Comparison of ENCODE assay signal across 8 cellular contexts in the genomic region with DNA sequence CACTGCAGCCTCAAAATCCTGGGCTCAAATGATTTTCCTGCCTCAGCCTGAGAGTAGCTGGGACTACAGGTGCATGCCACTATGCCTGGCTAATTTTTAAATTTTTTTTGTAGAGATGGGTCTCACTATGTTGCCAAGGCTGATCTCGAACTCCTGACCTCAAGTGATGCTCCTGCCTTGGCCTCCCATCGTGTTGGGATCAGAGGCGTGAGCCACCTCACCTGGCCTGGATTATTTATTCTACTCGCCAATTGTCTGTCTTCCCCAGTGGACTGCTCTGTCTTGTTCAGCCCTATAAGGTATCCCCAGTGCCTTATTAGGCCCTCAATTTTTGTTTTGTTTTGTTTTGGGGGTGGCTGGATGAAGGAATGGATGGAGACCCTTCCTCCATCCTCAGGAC. TPM values are rescaled to one million over a fixed set of nuclear protein-coding genes. Genes with fewer than 3 reads are reported as not detected.
A peak's percentile ranks its signal among the peaks of the same experiment; 100 is the strongest.
DNase-seq lines count a peak whose midpoint lies in the region; ATAC-seq and TF ChIP-seq lines count a peak whose summit lies in the region.

No MANE protein-coding gene starts in this region.

- intact Hi-C loops in activated CD4-positive, alpha-beta T cell treated with anti-CD3 and anti-CD28 coated beads, Interleukin-2, amount 10 ng/mL, durations not matched to agents 24 days and 14 days (cut with micrococcal nuclease): no loop called here
- intact Hi-C loops in stomach (cut with DNase I; ENCODE audit: low total_unique reads): no loop called here

- H3K9me3 Mint-ChIP-seq in activated CD4-positive, alpha-beta T cell treated with anti-CD3 and anti-CD28 coated beads, Interleukin-2, amount 10 ng/mL, durations not matched to agents 24 days and 14 days: no peaks in the 10 kb centered on the region
- no peaks in the 10 kb centered on the region for H3K9me3 Mint-ChIP-seq in activated T-helper 17 cell treated with anti-CD3 and anti-CD28 coated beads, Interleukin-2, amount 50 U/mL, for 72 hours

- ATAC-seq in activated T-helper 17 cell treated with anti-CD3 and anti-CD28 coated beads, Interleukin-2, amount 50 U/mL, for 72 hours (replicated peaks): no peak
- ATAC-seq in GM21619 (IDR thresholded peaks at IDR 0.05; ENCODE audit: unreplicated experiment): no peak
- ATAC-seq in GM18498 (IDR thresholded peaks at IDR 0.05; ENCODE audit: unreplicated experiment): no peak

- H3K4me3 Mint-ChIP-seq in activated CD4-positive, alpha-beta T cell treated with anti-CD3 and anti-CD28 coated beads, Interleukin-2, amount 10 ng/mL, durations not matched to agents 24 days and 14 days: peak overlapping the region; percentile 77
- H3K4me3 Mint-ChIP-seq in activated T-helper 17 cell treated with anti-CD3 and anti-CD28 coated beads, Interleukin-2, amount 50 U/mL, for 72 hours: peak overlapping the region; percentile 53

- peaks cover 29% of the 10 kb centered on the region for H3K4me1 Mint-ChIP-seq in activated CD4-positive, alpha-beta T cell treated with anti-CD3 and anti-CD28 coated beads, Interleukin-2, amount 10 ng/mL, durations not matched to agents 24 days and 14 days
- peaks cover 10% of the 10 kb centered on the region for H3K4me1 Mint-ChIP-seq in activated T-helper 17 cell treated with anti-CD3 and anti-CD28 coated beads, Interleukin-2, amount 50 U/mL, for 72 hours

- no peaks in the 10 kb centered on the region for H3K9me3 ChIP-seq in stomach

- TF ChIP-seq EP300 in stomach (IDR thresholded peaks at IDR 0.05): no peak

- no peaks in the 10 kb centered on the region for H3K27me3 ChIP-seq in stomach

- 82 to 88% (median 86%) methylated on average over 4 of the region's 4 CpGs for WGBS in stomach, 5 donors

- peaks cover 8% of the 10 kb centered on the region for H3K36me3 Mint-ChIP-seq in activated CD4-positive, alpha-beta T cell treated with anti-CD3 and anti-CD28 coated beads, Interleukin-2, amount 10 ng/mL, durations not matched to agents 24 days and 14 days (ENCODE audit: low read depth)
- peaks cover 10% of the 10 kb centered on the region for H3K36me3 Mint-ChIP-seq in activated T-helper 17 cell treated with anti-CD3 and anti-CD28 coated beads, Interleukin-2, amount 50 U/mL, for 72 hours (ENCODE audit: low read depth)

- peak overlapping the region; percentile 3 to 87 (median 23) for H3K27ac ChIP-seq in stomach

- H3K27ac Mint-ChIP-seq in activated CD4-positive, alpha-beta T cell treated with anti-CD3 and anti-CD28 coated beads, Interleukin-2, amount 10 ng/mL, durations not matched to agents 24 days and 14 days: peak overlapping the region; percentile 66
- H3K27ac Mint-ChIP-seq in activated T-helper 17 cell treated with anti-CD3 and anti-CD28 coated beads, Interleukin-2, amount 50 U/mL, for 72 hours: peak overlapping the region; percentile 2

- no peak for DNase-seq in activated CD4-positive, alpha-beta T cell treated with anti-CD3 and anti-CD28 coated beads, Interleukin-2, amount 10 ng/mL, durations not matched to agents 24 days and 14 days
- no peak for DNase-seq in activated CD4-positive, alpha-beta T cell treated with anti-CD3 and anti-CD28 coated beads, Interleukin-2, amount 50 U/mL, for 4 hours
- DNase-seq in medulla oblongata (ENCODE audit: extremely low spot score): peak; percentile 20
- DNase-seq in stomach: no peak
- no peak for DNase-seq in activated CD4-positive, CD25-positive, alpha-beta regulatory T cell treated with anti-CD3 and anti-CD28 coated beads, Interleukin-2, amount 50 U/mL, for 72 hours

- no peak overlapping the region for H3K4me3 ChIP-seq in stomach

- H3K36me3 ChIP-seq in stomach: peaks cover 0 to 9% (median 6%) of the 10 kb centered on the region in 4 donors

- no peak for TF ChIP-seq CTCF in stomach (IDR thresholded peaks at IDR 0.05)

- peaks cover 2% of the 10 kb centered on the region for H3K27me3 Mint-ChIP-seq in activated CD4-positive, alpha-beta T cell treated with anti-CD3 and anti-CD28 coated beads, Interleukin-2, amount 10 ng/mL, durations not matched to agents 24 days and 14 days
- no peaks in the 10 kb centered on the region for H3K27me3 Mint-ChIP-seq in activated T-helper 17 cell treated with anti-CD3 and anti-CD28 coated beads, Interleukin-2, amount 50 U/mL, for 72 hours

- no peak for TF ChIP-seq POLR2A in stomach (IDR thresholded peaks at IDR 0.05)

- peaks cover 11 to 40% (median 15%) of the 10 kb centered on the region in 4 donors for H3K4me1 ChIP-seq in stomach

RNA-seq across cellular contexts. Expression of a gene that starts 0.7 kb away (rescaled TPM):
- total RNA-seq in activated CD4-positive, alpha-beta T cell treated with anti-CD3 and anti-CD28 coated beads, Interleukin-2, amount 10 ng/mL, durations not matched to agents 24 days and 14 days: 18.6 and 23.2 TPM in 2 replicates
- total RNA-seq in activated T-helper 17 cell treated with anti-CD3 and anti-CD28 coated beads, Interleukin-2, amount 50 U/mL, for 72 hours: 10 to 100 TPM; 15.6 to 32.0 TPM
- 10 to 100 TPM in 4 of 5 donors, 1 to 10 TPM in 1; 8.9 to 82.3 (median 36.0) TPM for total RNA-seq in stomach
- polyA plus RNA-seq in stomach: 10 to 100 TPM; 13.3 to 35.0 (median 20.2) TPM

RNA-seq across cellular contexts. Expression of a gene that starts 22.6 kb away (rescaled TPM):
- total RNA-seq in activated CD4-positive, alpha-beta T cell treated with anti-CD3 and anti-CD28 coated beads, Interleukin-2, amount 10 ng/mL, durations not matched to agents 24 days and 14 days: 179 and 183 TPM in 2 replicates
- 100 to 1,000 TPM in 1 of 2 donors, 10 to 100 TPM in 1; 93.8 to 155 TPM for total RNA-seq in activated T-helper 17 cell treated with anti-CD3 and anti-CD28 coated beads, Interleukin-2, amount 50 U/mL, for 72 hours
- 100 to 1,000 TPM in 3 of 5 donors, 10 to 100 TPM in 2; 48.4 to 156 (median 125) TPM for total RNA-seq in stomach
- 10 to 100 TPM; 37.3 to 91.6 (median 46.2) TPM for polyA plus RNA-seq in stomach
